Comparison of ENCODE assay signal across 18 cellular contexts in the genomic region with DNA sequence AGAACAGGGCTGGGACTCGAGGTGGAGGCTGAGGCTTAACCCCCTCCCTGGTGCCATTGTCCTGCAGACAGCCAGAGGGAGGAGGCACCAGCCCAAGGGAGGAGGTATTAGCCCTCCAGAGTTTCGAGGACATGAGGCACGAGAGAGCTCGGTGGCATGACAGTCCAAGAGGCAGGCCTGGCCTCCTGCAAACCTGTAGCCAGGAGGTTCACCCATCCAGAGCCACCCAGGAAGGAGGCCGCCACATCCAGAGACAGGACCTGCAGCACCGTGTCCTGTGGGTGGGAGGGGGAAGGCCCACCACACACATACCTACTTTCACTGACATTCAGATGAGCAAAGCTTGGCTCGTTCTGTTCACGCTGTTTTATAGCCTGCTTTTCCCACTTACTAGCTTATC.
A peak's percentile ranks its signal among the peaks of the same experiment; 100 is the strongest.
DNase-seq lines count a peak whose midpoint lies in the region; ATAC-seq and TF ChIP-seq lines count a peak whose summit lies in the region.
"Had no signal": no experiment of that assay in that cellular context is flagged by ENCODE, and none has a peak within 500 bp of the region (broad histone marks: within the 10 kb centered on the region; RNA-seq: fewer than 3 reads in every experiment).

No MANE protein-coding gene starts in this region.

- no peak overlapping the region for H3K4me3 ChIP-seq in heart right ventricle
- H3K4me3 ChIP-seq in coronary artery = no peak overlapping the region
- no peak overlapping the region for H3K4me3 ChIP-seq in spleen
- H3K4me3 ChIP-seq: BLaER1, GM12878, GM23248 had no signal

- ATAC-seq in Right ventricle myocardium inferior (no peak), heart right ventricle (no peak)
- ATAC-seq: CD8-positive, alpha-beta T cell; GM12878; HCT116 had no signal

- no peak for TF ChIP-seq POLR2A in spleen (IDR thresholded peaks at IDR 0.05)

- TF ChIP-seq CTCF in heart right ventricle (IDR thresholded peaks at IDR 0.05) (no peak), coronary artery (IDR thresholded peaks at IDR 0.05) (no peak), spleen (IDR thresholded peaks at IDR 0.05 in 8 of 11, conservative IDR thresholded peaks at IDR 0.05 in 3 of 11) (no peak)

- no peaks in the 10 kb centered on the region for H3K4me1 ChIP-seq in heart right ventricle
- H3K4me1 ChIP-seq in spleen = peaks cover 0 to 9% (median 0%) of the 10 kb centered on the region in 6 donors

- 71 to 75% methylated on average over 8 of the region's 8 CpGs for WGBS in heart right ventricle, 2 donors
- 64 to 79% (median 71%) methylated on average over 5 to 8 of the region's 8 CpGs for WGBS in spleen, 5 donors

- DNase-seq in Right ventricle myocardium inferior (ENCODE audit: missing footprints) = peak; percentile 4
- no peak for DNase-seq in heart right ventricle
- peak; percentile 57 for DNase-seq in coronary artery (ENCODE audit: low spot score)
- peak; percentile 64 for DNase-seq in mesenteric fat pad (ENCODE audit: low spot score)
- peak; percentile 57 for DNase-seq in spleen
- DNase-seq in NCI-H146 (lab: John Stamatoyannopoulos, UW) = no peak
- no peak for DNase-seq in cerebellar cortex (ENCODE audit: low spot score)
- DNase-seq in activated T-cell treated with anti-CD3 and anti-CD28 coated beads for 4 hours = no peak
- DNase-seq: 8988T; Calu3; CD8-positive, alpha-beta T cell; DND-41; EL; GM23248; HFFc6 had no signal

- H3K27me3 ChIP-seq in heart right ventricle (peaks cover 0 to 47% (median 30%) of the 10 kb centered on the region in 7 donors), spleen (replicated peaks in 1 of 7) (peaks cover 0 to 28% (median 0%) of the 10 kb centered on the region in 7 donors)
- H3K27me3 ChIP-seq: BLaER1 had no signal

- intact Hi-C loops in Right ventricle myocardium inferior (cut with DNase I) = no loop called here
- intact Hi-C loops in heart right ventricle (cut with DNase I) = no loop called here
- intact Hi-C loops in spleen (cut with DNase I; ENCODE audit: low total_unique reads) = no loop called here

- H3K27ac ChIP-seq in heart right ventricle (no peak overlapping the region), coronary artery (no peak overlapping the region), spleen (no peak overlapping the region)
- H3K27ac ChIP-seq: BLaER1, GM23248 had no signal

- H3K36me3 ChIP-seq in heart right ventricle (no peaks in the 10 kb centered on the region), spleen (no peaks in the 10 kb centered on the region)
- H3K36me3 ChIP-seq: BLaER1 had no signal

- H3K9me3 ChIP-seq in heart right ventricle (peaks cover 0 to 5% (median 0%) of the 10 kb centered on the region in 11 donors), spleen (no peaks in the 10 kb centered on the region)
- H3K9me3 ChIP-seq: BLaER1 had no signal

Comparison
In these comparisons a context has a peak if more than half of its experiments do, and no peak if none do; other contexts are left out.
1. DNase-seq: peak in Right ventricle myocardium inferior (single experiment), coronary artery (single experiment), mesenteric fat pad (single experiment) and spleen (single experiment); none in heart right ventricle (0 of 2), NCI-H146 (single experiment), cerebellar cortex (single experiment) and activated T-cell treated with anti-CD3 and anti-CD28 coated beads for 4 hours (single experiment).